9 cellular contexts compared by ENCODE assay signal in the genomic region with DNA sequence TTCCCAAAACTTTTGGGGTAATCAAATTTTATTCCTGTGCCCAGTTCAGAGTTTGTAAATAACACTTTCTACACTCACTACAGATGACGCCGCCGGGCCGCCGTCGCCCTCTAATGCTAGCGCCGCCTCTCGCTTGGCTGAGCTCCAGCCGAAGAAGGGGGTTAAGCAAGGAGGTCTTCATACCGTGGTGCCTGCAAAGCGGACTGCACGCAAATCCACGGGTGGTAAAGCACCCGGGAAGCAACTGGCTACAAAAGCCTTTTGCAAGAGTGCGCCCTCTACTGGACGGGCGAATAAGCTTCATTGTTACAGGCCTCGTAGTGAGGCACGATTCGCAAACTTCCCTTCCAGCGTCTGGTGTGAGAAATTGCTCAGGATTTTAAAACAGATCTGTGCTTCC.
A peak's percentile ranks its signal among the peaks of the same experiment; 100 is the strongest.
DNase-seq lines count a peak whose midpoint lies in the region; ATAC-seq and TF ChIP-seq lines count a peak whose summit lies in the region.
"Had no signal": no experiment of that assay in that cellular context is flagged by ENCODE, and none has a peak within 500 bp of the region (broad histone marks: within the 10 kb centered on the region; RNA-seq: fewer than 3 reads in every experiment).

No MANE protein-coding gene starts in this region.

- no peak for ATAC-seq in natural killer cell
- ATAC-seq in natural killer cell treated with Interleukin-12 subunit alpha and Interleukin-12 subunit beta and Interleukin-15 and Interleukin-18, amount 100 ng/mL, for 72 hours: no peak

- TF ChIP-seq POLR2A in uterus (IDR thresholded peaks at IDR 0.05): no peak

- intact Hi-C loops in natural killer cell (cut with micrococcal nuclease): no loop called here
- intact Hi-C loops in OCI-LY7 (cut with micrococcal nuclease; ENCODE audit: unreplicated experiment): no loop called here
- intact Hi-C loops in uterus (cut with DNase I; ENCODE audit: low total_unique reads): no loop called here

- CTCF ChIA-PET in OCI-LY7 (lab: Charles Lee; ENCODE audit: unreplicated experiment): no interaction called here

- H3K27ac ChIP-seq in OCI-LY7 (ENCODE audit: low read depth, low read length, poor library complexity, severe bottlenecking) (no peak overlapping the region), right atrium auricular region (no peak overlapping the region), uterus (no peak overlapping the region)
- H3K27ac ChIP-seq: neutrophil had no signal

- H4K20me1 ChIP-seq in OCI-LY7 (ENCODE audit: insufficient read depth, low read length): no peaks in the 10 kb centered on the region

- H3K27ac Mint-ChIP-seq in natural killer cell (no peak overlapping the region), type B pancreatic cell (no peak overlapping the region)
- H3K27ac Mint-ChIP-seq in natural killer cell treated with Interleukin-12 subunit alpha and Interleukin-12 subunit beta and Interleukin-15 and Interleukin-18, amount 100 ng/mL, for 72 hours: no peak overlapping the region

- no peaks in the 10 kb centered on the region for H3K9me2 ChIP-seq in OCI-LY7 (ENCODE audit: insufficient read depth, low read length)

- H3K79me2 ChIP-seq in OCI-LY7 (ENCODE audit: insufficient read depth, low read depth, low read length): no peaks in the 10 kb centered on the region

- H3K9me3 ChIP-seq in OCI-LY7 (ENCODE audit: low read length): no peaks in the 10 kb centered on the region
- peaks cover 0 to 4% of the 10 kb centered on the region in 2 donors for H3K9me3 ChIP-seq in right atrium auricular region
- no peaks in the 10 kb centered on the region for H3K9me3 ChIP-seq in uterus
- H3K9me3 ChIP-seq: neutrophil had no signal

- POLR2A ChIA-PET in OCI-LY7 (lab: Charles Lee): no interaction called here

- H3K36me3 Mint-ChIP-seq in natural killer cell: no peaks in the 10 kb centered on the region
- no peaks in the 10 kb centered on the region for H3K36me3 Mint-ChIP-seq in natural killer cell treated with Interleukin-12 subunit alpha and Interleukin-12 subunit beta and Interleukin-15 and Interleukin-18, amount 100 ng/mL, for 72 hours
- no peaks in the 10 kb centered on the region for H3K36me3 Mint-ChIP-seq in type B pancreatic cell

- no peaks in the 10 kb centered on the region for H3K9me3 Mint-ChIP-seq in natural killer cell
- no peaks in the 10 kb centered on the region for H3K9me3 Mint-ChIP-seq in natural killer cell treated with Interleukin-12 subunit alpha and Interleukin-12 subunit beta and Interleukin-15 and Interleukin-18, amount 100 ng/mL, for 72 hours
- no peaks in the 10 kb centered on the region for H3K9me3 Mint-ChIP-seq in type B pancreatic cell

- H3K27me3 Mint-ChIP-seq in natural killer cell (ENCODE audit: low read depth in 2 of 2): peaks cover 1 to 8% of the 10 kb centered on the region in 2 donors
- peaks cover 2 to 15% of the 10 kb centered on the region in 2 donors for H3K27me3 Mint-ChIP-seq in natural killer cell treated with Interleukin-12 subunit alpha and Interleukin-12 subunit beta and Interleukin-15 and Interleukin-18, amount 100 ng/mL, for 72 hours
- no peaks in the 10 kb centered on the region for H3K27me3 Mint-ChIP-seq in type B pancreatic cell

- no peaks in the 10 kb centered on the region for H3K4me1 Mint-ChIP-seq in natural killer cell
- H3K4me1 Mint-ChIP-seq in natural killer cell treated with Interleukin-12 subunit alpha and Interleukin-12 subunit beta and Interleukin-15 and Interleukin-18, amount 100 ng/mL, for 72 hours (ENCODE audit: low read depth in 2 of 2): no peaks in the 10 kb centered on the region
- H3K4me1 Mint-ChIP-seq in type B pancreatic cell (ENCODE audit: unreplicated experiment): no peaks in the 10 kb centered on the region

- H3K4me2 ChIP-seq in OCI-LY7 (ENCODE audit: low read length): no peak overlapping the region

- TF ChIP-seq CTCF in natural killer cell (IDR thresholded peaks at IDR 0.05) (peak; percentile 32), OCI-LY7 (conservative IDR thresholded peaks at IDR 0.05; ENCODE audit: low read length) (peak; percentile 84), epithelial cell of proximal tubule (conservative IDR thresholded peaks at IDR 0.05; ENCODE audit: low read depth, low read length) (peak; percentile 57), type B pancreatic cell (conservative IDR thresholded peaks at IDR 0.05) (peak; percentile 63), right atrium auricular region (IDR thresholded peaks at IDR 0.05) (no peak), uterus (IDR thresholded peaks at IDR 0.05) (no peak)

- H3K36me3 ChIP-seq in OCI-LY7 (ENCODE audit: insufficient read depth, low read length) (no peaks in the 10 kb centered on the region), right atrium auricular region (no peaks in the 10 kb centered on the region), uterus (no peaks in the 10 kb centered on the region)
- H3K36me3 ChIP-seq: neutrophil had no signal

- no peaks in the 10 kb centered on the region for H3K27me3 ChIP-seq in right atrium auricular region
- H3K27me3 ChIP-seq in uterus: no peaks in the 10 kb centered on the region
- H3K27me3 ChIP-seq: neutrophil had no signal

- DNase-seq in natural killer cell: no peak
- no peak for DNase-seq in natural killer cell treated with Interleukin-12 subunit alpha and Interleukin-12 subunit beta and Interleukin-15 and Interleukin-18, amount 100 ng/mL, for 72 hours (ENCODE audit: low spot score)
- DNase-seq in OCI-LY7 (ENCODE audit: low spot score): peak; percentile 48
- no peak for DNase-seq in epithelial cell of proximal tubule (ENCODE audit: low read depth)
- no peak for DNase-seq in type B pancreatic cell (ENCODE audit: extremely low spot score, unreplicated experiment)
- DNase-seq in right atrium auricular region (ENCODE audit: low spot score): no peak
- no peak for DNase-seq in uterus
- no peak for DNase-seq in pons (ENCODE audit: low spot score)

- H3K4me1 ChIP-seq in OCI-LY7 (ENCODE audit: insufficient read depth, low read length, poor library complexity, severe bottlenecking): no peaks in the 10 kb centered on the region
- no peaks in the 10 kb centered on the region for H3K4me1 ChIP-seq in right atrium auricular region
- H3K4me1 ChIP-seq in uterus: no peaks in the 10 kb centered on the region

- H2AFZ ChIP-seq in OCI-LY7 (ENCODE audit: low read length): no peak overlapping the region

- no TSS peak for BruUV-seq in OCI-LY7 (replicated peaks; lab: Mats Ljungman, UMichigan)

- H3K4me3 Mint-ChIP-seq in natural killer cell (no peak overlapping the region), type B pancreatic cell (no peak overlapping the region)
- no peak overlapping the region for H3K4me3 Mint-ChIP-seq in natural killer cell treated with Interleukin-12 subunit alpha and Interleukin-12 subunit beta and Interleukin-15 and Interleukin-18, amount 100 ng/mL, for 72 hours

- H3K4me3 ChIP-seq in OCI-LY7 (ENCODE audit: low read depth, low read length, poor library complexity, severe bottlenecking) (no peak overlapping the region), epithelial cell of proximal tubule (ENCODE audit: low read depth, low read length) (no peak overlapping the region), right atrium auricular region (no peak overlapping the region), uterus (no peak overlapping the region)

Comparison
In these comparisons a context has a peak if more than half of its experiments do, and no peak if none do; other contexts are left out.
1. CTCF ChIP-seq: peak in natural killer cell (single experiment), OCI-LY7 (single experiment), epithelial cell of proximal tubule (single experiment) and type B pancreatic cell (single experiment); none in right atrium auricular region (0 of 2) and uterus (0 of 4).